In genomic region chr16:56999409-57000270, GRCh38 we compare ENCODE assay signal across 9 cellular contexts. TPM values are rescaled to one million over a fixed set of nuclear protein-coding genes. Genes with fewer than 3 reads are reported as not detected.
DNase-seq lines count a peak whose midpoint lies in the region; ATAC-seq and TF ChIP-seq lines count a peak whose summit lies in the region.
"Had no signal": no experiment of that assay in that cellular context is flagged by ENCODE, and none has a peak within 500 bp of the region (broad histone marks: within the 10 kb centered on the region; RNA-seq: fewer than 3 reads in every experiment).

No MANE protein-coding gene starts in this region.

- H3K9me3 ChIP-seq in CD4-positive, alpha-beta T cell (ENCODE audit: control insufficient read depth, low read length), result no peaks in the 10 kb centered on the region
- no peaks in the 10 kb centered on the region for H3K9me3 ChIP-seq in adipocyte (ENCODE audit: control insufficient read depth, low read length)

- H3K27ac Mint-ChIP-seq in CD4-positive, alpha-beta T cell, result peak overlapping the region; percentile 96
- peak overlapping the region; percentile 98 to 99 for H3K27ac Mint-ChIP-seq in natural killer cell treated with Interleukin-12 subunit alpha and Interleukin-12 subunit beta and Interleukin-15 and Interleukin-18, amount 100 ng/mL, for 72 hours

- peaks cover 96% of the 10 kb centered on the region for H3K4me1 Mint-ChIP-seq in CD4-positive, alpha-beta T cell (ENCODE audit: low read depth)
- peaks cover 64 to 79% of the 10 kb centered on the region in 2 donors for H3K4me1 Mint-ChIP-seq in natural killer cell treated with Interleukin-12 subunit alpha and Interleukin-12 subunit beta and Interleukin-15 and Interleukin-18, amount 100 ng/mL, for 72 hours (ENCODE audit: low read depth in 2 of 2)

- H3K4me3 Mint-ChIP-seq in CD4-positive, alpha-beta T cell, result peak overlapping the region; percentile 82
- peak overlapping the region; percentile 74 for H3K4me3 Mint-ChIP-seq in natural killer cell treated with Interleukin-12 subunit alpha and Interleukin-12 subunit beta and Interleukin-15 and Interleukin-18, amount 100 ng/mL, for 72 hours

- CTCF ChIA-PET in CD4-positive, alpha-beta T cell (lab: Charles Lee), result interaction anchor here (0.6 to 2.7 kb wide), 4 partner anchors 10 to 161 kb away, joined by 3 to 13 read pairs (median 4); no protein-coding TSS in a partner anchor

- no peaks in the 10 kb centered on the region for H3K27me3 Mint-ChIP-seq in CD4-positive, alpha-beta T cell
- no peaks in the 10 kb centered on the region for H3K27me3 Mint-ChIP-seq in natural killer cell treated with Interleukin-12 subunit alpha and Interleukin-12 subunit beta and Interleukin-15 and Interleukin-18, amount 100 ng/mL, for 72 hours

- peaks cover 22% of the 10 kb centered on the region for H3K4me1 ChIP-seq in adipocyte (ENCODE audit: control insufficient read depth, insufficient read depth, low read length)

- TF ChIP-seq CTCF in CD4-positive, alpha-beta T cell (IDR thresholded peaks at IDR 0.05), result no peak

- peak overlapping the region; percentile 21 for H3K9ac ChIP-seq in adipocyte (ENCODE audit: low read length)

- intact Hi-C loops in CD4-positive, alpha-beta T cell (cut with DNase I, micrococcal nuclease), result loop anchor here (1.0 to 2.0 kb wide), 2 partner anchors 8 to 13 kb away; no protein-coding TSS in a partner anchor

- DNase-seq in CD4-positive, alpha-beta T cell, result peak in 1 of 10 experiments; percentile 33
- DNase-seq in adipocyte (ENCODE audit: low read depth), result no peak
- peak; percentile 65 for DNase-seq in natural killer cell treated with Interleukin-12 subunit alpha and Interleukin-12 subunit beta and Interleukin-15 and Interleukin-18, amount 100 ng/mL, for 72 hours (ENCODE audit: low spot score)
- DNase-seq in iPS-NIHi11 (ENCODE audit: low spot score), result no peak
- no peak for DNase-seq in NCI-H524 treated with DMSO at 0.1 percent for 48 hours (lab: John Stamatoyannopoulos, UW)
- DNase-seq: glutamatergic neuron had no signal

- H3K4me3 ChIP-seq in adipocyte (ENCODE audit: low read length), result no peak overlapping the region

- peak overlapping the region; percentile 69 for H3K27ac ChIP-seq in CD4-positive, alpha-beta T cell (ENCODE audit: low read depth, low read length)

- POLR2A ChIA-PET in CD4-positive, alpha-beta T cell (lab: Charles Lee), result interaction anchor here (0.6 to 3.3 kb wide), 12 partner anchors 8 to 85 kb away, joined by 3 to 46 read pairs (median 4); partner anchors contain the start of genes HERPUD1 and NLRC5

- H3K27me3 ChIP-seq in CD4-positive, alpha-beta T cell (ENCODE audit: control insufficient read depth, insufficient read depth, low read length), result no peaks in the 10 kb centered on the region
- H3K27me3 ChIP-seq in adipocyte (replicated peaks; ENCODE audit: control insufficient read depth, insufficient read depth, low read length), result no peaks in the 10 kb centered on the region

- no peaks in the 10 kb centered on the region for H3K36me3 ChIP-seq in adipocyte (ENCODE audit: control insufficient read depth, insufficient read depth, low read length, severe bottlenecking)

- peak; percentile 66 for ATAC-seq in CD4-positive, alpha-beta T cell (ENCODE audit: poor library complexity)
- ATAC-seq in HG03196 (IDR thresholded peaks at IDR 0.05; ENCODE audit: unreplicated experiment) (peak; percentile 24), HG03521 (IDR thresholded peaks at IDR 0.05; ENCODE audit: unreplicated experiment) (no peak), HG03039 (IDR thresholded peaks at IDR 0.05; ENCODE audit: unreplicated experiment) (no peak)
- ATAC-seq in natural killer cell treated with Interleukin-12 subunit alpha and Interleukin-12 subunit beta and Interleukin-15 and Interleukin-18, amount 100 ng/mL, for 72 hours, result peak; percentile 52 to 87

- no peaks in the 10 kb centered on the region for H3K9me3 Mint-ChIP-seq in CD4-positive, alpha-beta T cell
- H3K9me3 Mint-ChIP-seq in natural killer cell treated with Interleukin-12 subunit alpha and Interleukin-12 subunit beta and Interleukin-15 and Interleukin-18, amount 100 ng/mL, for 72 hours, result no peaks in the 10 kb centered on the region

- peaks cover 83% of the 10 kb centered on the region for H3K36me3 Mint-ChIP-seq in CD4-positive, alpha-beta T cell (ENCODE audit: low read depth)
- peaks cover 11% of the 10 kb centered on the region for H3K36me3 Mint-ChIP-seq in natural killer cell treated with Interleukin-12 subunit alpha and Interleukin-12 subunit beta and Interleukin-15 and Interleukin-18, amount 100 ng/mL, for 72 hours

RNA-seq across cellular contexts. Expression of gene NLRC5, which starts 10.3 kb away (rescaled TPM):
- 100 to 1,000 TPM; 424 to 434 TPM for total RNA-seq in CD4-positive, alpha-beta T cell
- 100 to 1,000 TPM; 190 to 316 TPM for total RNA-seq in natural killer cell treated with Interleukin-12 subunit alpha and Interleukin-12 subunit beta and Interleukin-15 and Interleukin-18, amount 100 ng/mL, for 72 hours

RNA-seq across cellular contexts. Expression of gene CETP, which starts 37.9 kb away (rescaled TPM):
- total RNA-seq in CD4-positive, alpha-beta T cell, result not detected
- total RNA-seq in natural killer cell treated with Interleukin-12 subunit alpha and Interleukin-12 subunit beta and Interleukin-15 and Interleukin-18, amount 100 ng/mL, for 72 hours, result not detected

Comparison
In these comparisons a context has a peak if more than half of its experiments do, and no peak if none do; other contexts are left out.
1. ATAC-seq: peak in CD4-positive, alpha-beta T cell (single experiment), HG03196 (single experiment) and natural killer cell treated with Interleukin-12 subunit alpha and Interleukin-12 subunit beta and Interleukin-15 and Interleukin-18, amount 100 ng/mL, for 72 hours (2 of 2); none in HG03521 (single experiment) and HG03039 (single experiment).